In the genomic region with DNA sequence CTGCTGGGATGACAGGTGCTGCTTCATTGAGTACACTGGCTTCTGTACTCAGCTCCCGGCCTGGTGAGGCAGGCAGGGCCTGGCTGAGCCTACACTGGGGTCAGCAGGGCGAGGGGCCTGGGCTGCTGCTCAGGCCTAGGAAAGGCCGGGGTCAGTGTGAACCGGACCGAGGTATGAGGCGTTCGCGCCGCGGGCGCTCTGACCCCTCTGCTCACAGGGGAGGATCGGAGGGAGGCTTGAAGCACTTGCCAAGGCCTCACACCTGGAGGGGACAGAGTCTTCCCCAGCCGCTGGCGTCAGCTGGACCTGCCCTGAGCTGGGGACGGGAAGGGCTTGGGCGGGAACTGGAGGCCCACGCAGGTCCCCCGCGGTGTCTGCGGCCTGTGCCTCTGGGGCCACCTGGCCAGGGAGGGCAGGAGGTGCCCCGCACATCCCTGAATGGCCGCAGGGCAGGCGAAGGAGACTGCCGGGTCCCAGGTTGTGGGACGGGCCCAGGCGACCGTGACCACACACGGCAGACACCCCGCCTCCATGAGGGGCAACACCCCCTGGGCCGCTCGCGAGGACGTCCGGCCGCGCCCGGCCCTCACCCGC, we compare ENCODE assay signal across 8 cellular contexts. TPM values are rescaled to one million over a fixed set of nuclear protein-coding genes. Genes with fewer than 3 reads are reported as not detected.
DNase-seq lines count a peak whose midpoint lies in the region; ATAC-seq, FAIRE-seq and TF ChIP-seq lines count a peak whose summit lies in the region.

No MANE protein-coding gene starts in this region.

- peak overlapping the region; percentile 78 for H3K4me2 ChIP-seq in endothelial cell of umbilical vein (ENCODE audit: insufficient read depth, low read length)
- peak overlapping the region; percentile 95 for H3K4me2 ChIP-seq in neuronal stem cell (ENCODE audit: insufficient read depth, low read length, poor library complexity, severe bottlenecking)

- peak; percentile 19 for ATAC-seq in HG02938 (IDR thresholded peaks at IDR 0.05; ENCODE audit: unreplicated experiment)

- no peak for FAIRE-seq in endothelial cell of umbilical vein (lab: Jason Lieb, UNC)

- CTCF ChIA-PET in endothelial cell of umbilical vein (lab: Charles Lee) = interaction anchor here (1.9 kb wide), 1 partner anchor 136 kb away, joined by 9 read pairs; no protein-coding TSS in a partner anchor

- peaks cover 4% of the 10 kb centered on the region for H3K79me2 ChIP-seq in endothelial cell of umbilical vein (ENCODE audit: control insufficient read depth, insufficient read depth, low read length)

- dilution Hi-C loops in endothelial cell of umbilical vein (cut with MboI; ENCODE audit: extremely low pct_ligation_motif_present, low sequenced_read_pairs) = no loop called here

- no peaks in the 10 kb centered on the region for H3K9me1 ChIP-seq in endothelial cell of umbilical vein (replicated peaks; ENCODE audit: control insufficient read depth, extremely low read depth, insufficient read depth, low read length)

- peak overlapping the region; percentile 89 for H3K4ac ChIP-seq in neuronal stem cell (ENCODE audit: low read length)

- intact Hi-C loops in cardiac septum (cut with DNase I) = loop anchor here (1.0 to 5.0 kb wide), 2 partner anchors 115 to 175 kb away; a partner anchor contains a TSS
- intact Hi-C loops in endothelial cell of umbilical vein (cut with micrococcal nuclease) = loop anchor here (1.0 to 5.0 kb wide), 4 partner anchors 21 to 655 kb away; a partner anchor contains a TSS

- peak overlapping the region; percentile 78 for H3K9ac ChIP-seq in endothelial cell of umbilical vein (replicated peaks; ENCODE audit: extremely low read depth, insufficient read depth, low read length)
- H3K9ac ChIP-seq in neuronal stem cell (ENCODE audit: low read depth, low read length, poor library complexity) = peak overlapping the region; percentile 98

- H2BK120ac ChIP-seq in neuronal stem cell (ENCODE audit: low read depth, low read length) = no peak overlapping the region

- POLR2A ChIA-PET in endothelial cell of umbilical vein (lab: Charles Lee) = no interaction called here

- H3K4me3 ChIP-seq in cardiac muscle cell (peak overlapping the region; percentile 85), endothelial cell of umbilical vein (replicated peaks in 1 of 3; ENCODE audit: insufficient read depth in 1 of 3, low read depth in 1 of 3, low read length in 3 of 3) (peak overlapping the region; percentile 57 to 85 (median 71)), neuronal stem cell (ENCODE audit: low read length in 2 of 2) (peak overlapping the region; percentile 92 to 96)

- H3K14ac ChIP-seq in neuronal stem cell (ENCODE audit: low read length) = peak overlapping the region; percentile 97

- H3K27me3 ChIP-seq in cardiac muscle cell (no peaks in the 10 kb centered on the region), endothelial cell of umbilical vein (ENCODE audit: control insufficient read depth in 2 of 2, insufficient read depth in 2 of 2, low read length in 2 of 2) (no peaks in the 10 kb centered on the region), neuronal stem cell (ENCODE audit: control insufficient read depth in 3 of 3, insufficient read depth in 3 of 3, low read depth in 1 of 3, low read length in 3 of 3) (peaks cover 0 to 4% (median 0%) of the 10 kb centered on the region in 3 experiments)

- peaks cover 11% of the 10 kb centered on the region for H3K4me1 ChIP-seq in cardiac muscle cell (ENCODE audit: low read depth)
- H3K4me1 ChIP-seq in endothelial cell of umbilical vein (ENCODE audit: control insufficient read depth, extremely low read depth, insufficient read depth, low read length) = peaks cover 10% of the 10 kb centered on the region
- H3K4me1 ChIP-seq in neuronal stem cell (ENCODE audit: control insufficient read depth in 2 of 2, insufficient read depth in 1 of 2, low read depth in 1 of 2, low read length in 2 of 2) = peaks cover 14 to 17% of the 10 kb centered on the region in 2 donors

- no peak overlapping the region for H2BK12ac ChIP-seq in neuronal stem cell (ENCODE audit: low read length)

- DNase-seq in cardiac muscle cell (ENCODE audit: low read depth in 1 of 2, low spot score in 1 of 2) (peak in 1 of 2 donors; percentile 12), cardiac septum (ENCODE audit: low spot score) (no peak), RKO (ENCODE audit: low spot score) (peak; percentile 34), endothelial cell of umbilical vein (ENCODE audit: low read depth, low spot score) (no peak), neuronal stem cell (ENCODE audit: low spot score) (no peak), GM10266 (ENCODE audit: extremely low spot score) (no peak)
- no peak for DNase-seq in effector CD8-positive, alpha-beta T cell (lab: John Stamatoyannopoulos, UW)

- H3K79me1 ChIP-seq in neuronal stem cell (ENCODE audit: low read depth, low read length) = peaks cover 12% of the 10 kb centered on the region

- TF ChIP-seq CTCF in cardiac muscle cell (IDR thresholded peaks at IDR 0.05; ENCODE audit: low read depth, low read length) (no peak), endothelial cell of umbilical vein (IDR thresholded peaks at IDR 0.05; ENCODE audit: extremely low read depth in 1 of 2, insufficient read depth in 1 of 2, low read depth in 1 of 2, low read length in 2 of 2) (no peak), GM10266 (IDR thresholded peaks at IDR 0.05; ENCODE audit: control insufficient read depth, insufficient read depth, low read depth, missing control alignments) (no peak)

- H2AFZ ChIP-seq in endothelial cell of umbilical vein (ENCODE audit: low read depth, low read length) = peak overlapping the region; percentile 58
- H2AFZ ChIP-seq in neuronal stem cell (ENCODE audit: low read length) = peak overlapping the region; percentile 98

- H4K91ac ChIP-seq in neuronal stem cell (ENCODE audit: low read depth, low read length, poor library complexity) = peak overlapping the region; percentile 30

- peak overlapping the region; percentile 92 for H3K18ac ChIP-seq in neuronal stem cell (ENCODE audit: low read length)

- no peaks in the 10 kb centered on the region for H4K20me1 ChIP-seq in endothelial cell of umbilical vein (replicated peaks; ENCODE audit: control insufficient read depth, extremely low read depth, insufficient read depth, low read length)

- BruUV-seq in endothelial cell of umbilical vein (replicated peaks; lab: Mats Ljungman, UMichigan) = TSS peak; percentile 69

- H3K9me3 ChIP-seq in cardiac muscle cell (ENCODE audit: low read depth) (no peaks in the 10 kb centered on the region), endothelial cell of umbilical vein (replicated peaks; ENCODE audit: control insufficient read depth, insufficient read depth, low read length) (no peaks in the 10 kb centered on the region), neuronal stem cell (replicated peaks in 1 of 2; ENCODE audit: control insufficient read depth in 2 of 2, insufficient read depth in 1 of 2, low read depth in 1 of 2, low read length in 2 of 2) (no peaks in the 10 kb centered on the region)

- H4K8ac ChIP-seq in neuronal stem cell (ENCODE audit: low read depth, low read length) = peak overlapping the region; percentile 93

- TF ChIP-seq POLR2A in endothelial cell of umbilical vein (IDR thresholded peaks at IDR 0.05; ENCODE audit: low read depth, low read length) = no peak

- H3K23ac ChIP-seq in neuronal stem cell (ENCODE audit: low read depth, low read length, poor library complexity) = peak overlapping the region; percentile 99

- H2BK5ac ChIP-seq in neuronal stem cell (ENCODE audit: low read length) = peak overlapping the region; percentile 87

- no CpG with 5 or more reads among the region's 38 CpGs for WGBS in neuronal stem cell (ENCODE audit: extremely low coverage in 2 of 2, insufficient read length in 2 of 2, insufficient replicate concordance in 1 of 2), 2 donors

- H3K27ac ChIP-seq in cardiac muscle cell (peak overlapping the region; percentile 41), endothelial cell of umbilical vein (ENCODE audit: insufficient read depth, low read depth, low read length) (peak overlapping the region; percentile 57), neuronal stem cell (replicated peaks; ENCODE audit: low read length) (no peak overlapping the region)

- peak overlapping the region; percentile 58 for H2BK15ac ChIP-seq in neuronal stem cell (ENCODE audit: low read length)

- H3K36me3 ChIP-seq in cardiac muscle cell (no peaks in the 10 kb centered on the region), endothelial cell of umbilical vein (ENCODE audit: control insufficient read depth in 2 of 2, extremely low read depth in 1 of 2, insufficient read depth in 2 of 2, low read length in 2 of 2) (peaks cover 2 to 13% of the 10 kb centered on the region in 2 experiments), neuronal stem cell (replicated peaks in 1 of 2; ENCODE audit: control insufficient read depth in 2 of 2, insufficient read depth in 2 of 2, low read length in 2 of 2) (peaks cover 16 to 32% of the 10 kb centered on the region in 2 donors)

- peak overlapping the region; percentile 99 for H2AK5ac ChIP-seq in neuronal stem cell (ENCODE audit: low read depth, low read length)

RNA-seq across cellular contexts. Expression of a gene that starts 0.5 kb away (rescaled TPM):
- 37.5 and 40.4 TPM in 2 replicates for total RNA-seq in cardiac muscle cell
- polyA plus RNA-seq in cardiac muscle cell = 34.2 and 38.8 TPM in 2 replicates
- 18.1 TPM for total RNA-seq in cardiac septum
- total RNA-seq in endothelial cell of umbilical vein = 23.0 and 26.7 TPM in 2 replicates
- 25.1 and 31.5 TPM in 2 replicates for polyA plus RNA-seq in endothelial cell of umbilical vein
- polyA plus RNA-seq in endothelial cell of umbilical vein (2011; cell fraction: cytosol; rRNA removed) = 20.0 and 25.0 TPM in 2 replicates
- 17.1 and 17.6 TPM in 2 replicates for polyA plus RNA-seq in endothelial cell of umbilical vein (2011; cell fraction: nucleus; rRNA removed)
- 15.0 and 16.1 TPM in 2 replicates for polyA plus RNA-seq in endothelial cell of umbilical vein (2012)
- polyA minus RNA-seq in endothelial cell of umbilical vein = 14.5 and 18.2 TPM in 2 replicates
- polyA minus RNA-seq in endothelial cell of umbilical vein (2011; cell fraction: cytosol; rRNA and poly(A)+ RNA removed) = 15.8 TPM
- polyA minus RNA-seq in endothelial cell of umbilical vein (2011; cell fraction: nucleus; rRNA and poly(A)+ RNA removed) = 9.1 and 13.8 TPM in 2 replicates
- 12.4 TPM for polyA plus RNA-seq in neuronal stem cell (2013, experiment 1 of 2)
- 12.5 TPM for polyA plus RNA-seq in neuronal stem cell (2013, experiment 2 of 2)

RNA-seq across cellular contexts. Expression of a gene that starts 20.3 kb away (rescaled TPM):
- 46.5 and 57.9 TPM in 2 replicates for total RNA-seq in cardiac muscle cell
- 100 and 112 TPM in 2 replicates for polyA plus RNA-seq in cardiac muscle cell
- total RNA-seq in cardiac septum = 81.9 TPM
- 174 and 179 TPM in 2 replicates for total RNA-seq in endothelial cell of umbilical vein
- polyA plus RNA-seq in endothelial cell of umbilical vein = 249 and 292 TPM in 2 replicates
- 172 and 180 TPM in 2 replicates for polyA plus RNA-seq in endothelial cell of umbilical vein (2011; cell fraction: cytosol; rRNA removed)
- 248 and 277 TPM in 2 replicates for polyA plus RNA-seq in endothelial cell of umbilical vein (2011; cell fraction: nucleus; rRNA removed)
- polyA plus RNA-seq in endothelial cell of umbilical vein (2012) = 123 and 155 TPM in 2 replicates
- 283 and 344 TPM in 2 replicates for polyA minus RNA-seq in endothelial cell of umbilical vein
- polyA minus RNA-seq in endothelial cell of umbilical vein (2011; cell fraction: cytosol; rRNA and poly(A)+ RNA removed) = 63.2 TPM
- polyA minus RNA-seq in endothelial cell of umbilical vein (2011; cell fraction: nucleus; rRNA and poly(A)+ RNA removed) = 42.0 and 63.0 TPM in 2 replicates
- 63.2 TPM for polyA plus RNA-seq in neuronal stem cell (2013, experiment 1 of 2)
- polyA plus RNA-seq in neuronal stem cell (2013, experiment 2 of 2) = 64.3 TPM

RNA-seq across cellular contexts. Expression of a gene that starts 20.5 kb away (rescaled TPM):
- total RNA-seq in cardiac muscle cell (17.0 and 24.4 TPM in 2 replicates), cardiac septum (3.6 TPM), endothelial cell of umbilical vein (6.4 and 6.5 TPM in 2 replicates)
- polyA plus RNA-seq in cardiac muscle cell (10.8 and 20.7 TPM in 2 replicates), endothelial cell of umbilical vein (3.1 and 4.3 TPM in 2 replicates)
- polyA plus RNA-seq in endothelial cell of umbilical vein (2011; cell fraction: cytosol; rRNA removed) = 2.6 and 3.0 TPM in 2 replicates
- polyA plus RNA-seq in endothelial cell of umbilical vein (2011; cell fraction: nucleus; rRNA removed) = 9.5 and 10.2 TPM in 2 replicates
- 1.9 and 2.6 TPM in 2 replicates for polyA plus RNA-seq in endothelial cell of umbilical vein (2012)
- polyA minus RNA-seq in endothelial cell of umbilical vein = 4.0 and 6.7 TPM in 2 replicates
- 11.6 TPM for polyA minus RNA-seq in endothelial cell of umbilical vein (2011; cell fraction: cytosol; rRNA and poly(A)+ RNA removed)
- 6.7 and 7.6 TPM in 2 replicates for polyA minus RNA-seq in endothelial cell of umbilical vein (2011; cell fraction: nucleus; rRNA and poly(A)+ RNA removed)
- 7.1 TPM for polyA plus RNA-seq in neuronal stem cell (2013, experiment 1 of 2)
- polyA plus RNA-seq in neuronal stem cell (2013, experiment 2 of 2) = 7.9 TPM
